Comparison of ENCODE assay signal across 8 cellular contexts in genomic region chr4:103099691-103100392, GRCh38. TPM values are rescaled to one million over a fixed set of nuclear protein-coding genes. Genes with fewer than 3 reads are reported as not detected.
DNase-seq lines count a peak whose midpoint lies in the region; ATAC-seq lines count a peak whose summit lies in the region.

TSS of gene BDH2 (minus strand) at chr4:103099834. CDS start at chr4:103096254, 3,580 bp downstream.

- no peaks in the 10 kb centered on the region for H3K27me3 ChIP-seq in iPS-20b (ENCODE audit: insufficient read depth, low read length)

- H3K27ac ChIP-seq in iPS-20b (ENCODE audit: low read length), result peak within 1 kb of the TSS; percentile 82

- no peaks in the 10 kb centered on the region for H3K9me3 ChIP-seq in iPS-20b (ENCODE audit: insufficient read depth, low read depth, low read length)

- H3K4me3 ChIP-seq in iPS-20b (ENCODE audit: low read length) (peak within 1 kb of the TSS; percentile 85), skeletal muscle cell (ENCODE audit: low read depth, low read length) (peak within 1 kb of the TSS; percentile 60)

- no peaks in the 10 kb centered on the region; the same call in 1 of the 2 replicates for H3K36me3 ChIP-seq in iPS-20b (ENCODE audit: insufficient read depth, low read depth, low read length)

- peak within 1 kb of the TSS; percentile 91 for H3K9ac ChIP-seq in iPS-20b (ENCODE audit: low read depth, low read length)

- H3K4me1 ChIP-seq in iPS-20b (ENCODE audit: insufficient read depth, low read length), result peaks cover 6% of the 10 kb centered on the region

- intact Hi-C loops in T-helper 2 cell treated with Interferon-gamma antibody and Interleukin-4, amounts not matched to agents 100 ng/mL and 5 ng/mL, for 36 hours (cut with micrococcal nuclease), result loop anchor here (1.0 to 10.0 kb wide), 8 partner anchors 24 to 835 kb away; partner anchors contain the start of genes CISD2, SLC39A8, SLC9B1 and SLC9B2

- ATAC-seq in GM18517 (IDR thresholded peaks at IDR 0.05; ENCODE audit: unreplicated experiment) (peak; percentile 97), HG03025 (IDR thresholded peaks at IDR 0.05; ENCODE audit: low FRiP score, unreplicated experiment) (peak; percentile 98)

- DNase-seq in AG20443 (ENCODE audit: low spot score), result peak; percentile 91
- peak; percentile 87 for DNase-seq in NCI-H1694 treated with DMSO at 0.1 percent for 48 hours (lab: John Stamatoyannopoulos, UW)
- peak; percentile 81 for DNase-seq in central memory CD4-positive, alpha-beta T cell
- DNase-seq in skeletal muscle cell (ENCODE audit: low read depth), result peak; percentile 89

RNA-seq across cellular contexts. Expression of gene BDH2, which starts in this region (rescaled TPM):
- total RNA-seq in T-helper 2 cell treated with Interferon-gamma antibody and Interleukin-4, amounts not matched to agents 100 ng/mL and 5 ng/mL, for 36 hours, result 15.8 and 15.9 TPM in 2 replicates

Comparison
In these comparisons a context has a peak if more than half of its experiments do, and no peak if none do; other contexts are left out.
1. Peak in every context shown above with its lines: DNase-seq, ATAC-seq, H3K4me3 ChIP-seq and H3K27ac ChIP-seq.